ENCODE assay signal across 15 cellular contexts in the genomic region with DNA sequence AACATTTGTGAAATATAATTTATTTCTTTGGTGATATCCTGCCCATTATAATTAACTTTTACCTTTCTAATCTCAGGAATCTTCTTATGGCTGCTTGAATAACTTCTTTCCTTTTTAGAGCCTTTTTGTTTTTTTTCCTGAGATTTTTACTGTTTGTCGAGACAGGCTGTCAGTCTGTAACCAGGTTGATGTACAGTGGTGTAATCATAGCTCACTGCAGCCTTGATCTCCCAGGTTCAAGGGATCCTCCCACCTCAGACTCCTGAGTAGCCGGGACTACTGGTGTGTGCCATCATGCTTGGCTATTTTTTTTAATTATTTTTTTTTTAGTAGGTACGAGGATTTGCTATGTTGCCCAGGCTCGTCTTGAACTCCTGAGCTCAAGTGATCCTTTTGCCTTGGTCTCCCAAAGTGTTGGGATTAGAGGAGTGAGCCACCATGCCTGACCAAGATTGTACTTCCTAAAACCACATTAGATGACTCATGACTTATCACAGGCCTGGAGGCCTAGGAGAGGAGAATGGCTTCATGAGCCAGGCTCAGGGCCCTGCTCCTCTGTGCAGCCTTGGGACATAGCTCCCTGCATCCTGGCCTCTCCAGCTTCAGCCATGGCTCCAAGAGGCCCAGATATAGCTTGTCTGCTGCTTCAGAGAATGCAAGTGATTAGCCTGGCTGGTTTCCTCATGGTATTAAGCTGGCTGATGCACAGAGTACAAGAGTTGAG. TPM values are rescaled to one million over a fixed set of nuclear protein-coding genes. Genes with fewer than 3 reads are reported as not detected.
A peak's percentile ranks its signal among the peaks of the same experiment; 100 is the strongest.
DNase-seq lines count a peak whose midpoint lies in the region; ATAC-seq, FAIRE-seq and TF ChIP-seq lines count a peak whose summit lies in the region.
"Had no signal": no experiment of that assay in that cellular context is flagged by ENCODE, and none has a peak within 500 bp of the region (broad histone marks: within the 10 kb centered on the region; RNA-seq: fewer than 3 reads in every experiment).

No MANE protein-coding gene starts in this region.

- H3K36me3 Mint-ChIP-seq in stimulated activated naive B cell treated with anti-CD40 and anti-IgM and Interleukin-4, amounts not matched to agents 10 μg/mL and 1 μg/mL and 100 μg/mL, for 72 hours = peaks cover 0 to 4% of the 10 kb centered on the region in 2 donors

- WGBS in mesodermal cell (ENCODE audit: insufficient coverage in 2 of 2), 2 experiments = 60 to 100% methylated on average over 1 to 4 of the region's 4 CpGs

- no peak overlapping the region for H3K4me3 Mint-ChIP-seq in stimulated activated naive B cell treated with anti-CD40 and anti-IgM and Interleukin-4, amounts not matched to agents 10 μg/mL and 1 μg/mL and 100 μg/mL, for 72 hours
- H3K4me3 Mint-ChIP-seq: nephron progenitor cell had no signal

- H3K4me3 ChIP-seq in bronchial epithelial cell (ENCODE audit: low read depth, low read length) = no peak overlapping the region
- no peak overlapping the region for H3K4me3 ChIP-seq in mesodermal cell (ENCODE audit: extremely low read depth, insufficient read depth, low read length, poor library complexity, severe bottlenecking)
- H3K4me3 ChIP-seq: uterus had no signal

- H3K27ac ChIP-seq in mesodermal cell (ENCODE audit: low read depth, low read length, severe bottlenecking) = peak overlapping the region; percentile 77
- H3K27ac ChIP-seq: C4-2B, uterus had no signal

- DNase-seq in EL = peak; percentile 63
- DNase-seq in MV-4-11 (lab: John Stamatoyannopoulos, UW) = peak; percentile 47
- DNase-seq in bronchial epithelial cell (ENCODE audit: low read depth) = peak; percentile 73
- no peak for DNase-seq in stimulated activated naive B cell treated with anti-CD40 and anti-IgM and Interleukin-4, amounts not matched to agents 10 μg/mL and 1 μg/mL and 100 μg/mL, for 72 hours
- DNase-seq: activated CD8-positive, alpha-beta memory T cell treated with anti-CD3 and anti-CD28 coated beads, Interleukin-2, amount 50 U/mL, for 4 hours; aorta; NCI-H2029; nephron progenitor cell; uterus had no signal

- no peak for TF ChIP-seq CTCF in bronchial epithelial cell (IDR thresholded peaks at IDR 0.05; ENCODE audit: insufficient read depth, low read length, severe bottlenecking)

- no peaks in the 10 kb centered on the region for H3K36me3 ChIP-seq in bronchial epithelial cell (ENCODE audit: control insufficient read depth, insufficient read depth, low read length)
- no peaks in the 10 kb centered on the region for H3K36me3 ChIP-seq in mesodermal cell (ENCODE audit: control insufficient read depth, insufficient read depth, low read length)
- H3K36me3 ChIP-seq: uterus had no signal

- no peaks in the 10 kb centered on the region for H3K9me3 ChIP-seq in mesodermal cell (ENCODE audit: control insufficient read depth, low read length)
- H3K9me3 ChIP-seq: uterus had no signal

- H3K4me1 Mint-ChIP-seq in stimulated activated naive B cell treated with anti-CD40 and anti-IgM and Interleukin-4, amounts not matched to agents 10 μg/mL and 1 μg/mL and 100 μg/mL, for 72 hours = no peaks in the 10 kb centered on the region

- H3K27me3 Mint-ChIP-seq in stimulated activated naive B cell treated with anti-CD40 and anti-IgM and Interleukin-4, amounts not matched to agents 10 μg/mL and 1 μg/mL and 100 μg/mL, for 72 hours = peaks cover 11 to 20% of the 10 kb centered on the region in 2 donors

- peaks cover 25% of the 10 kb centered on the region for H3K4me1 ChIP-seq in mesodermal cell (ENCODE audit: control insufficient read depth, insufficient read depth, low read length, poor library complexity, severe bottlenecking)
- H3K4me1 ChIP-seq: uterus had no signal

- H3K27ac Mint-ChIP-seq in stimulated activated naive B cell treated with anti-CD40 and anti-IgM and Interleukin-4, amounts not matched to agents 10 μg/mL and 1 μg/mL and 100 μg/mL, for 72 hours = no peak overlapping the region

- H3K27me3 ChIP-seq in bronchial epithelial cell (ENCODE audit: control insufficient read depth, insufficient read depth, low read length) = no peaks in the 10 kb centered on the region
- H3K27me3 ChIP-seq: uterus had no signal

- FAIRE-seq in bronchial epithelial cell (lab: Jason Lieb, UNC) = no peak
- FAIRE-seq: endothelial cell of umbilical vein had no signal

- ATAC-seq in GM18909 (IDR thresholded peaks at IDR 0.05; ENCODE audit: poor library complexity, unreplicated experiment) = no peak
- ATAC-seq in HG02610 (IDR thresholded peaks at IDR 0.05; ENCODE audit: unreplicated experiment) = no peak
- ATAC-seq in GM18517 (IDR thresholded peaks at IDR 0.05; ENCODE audit: unreplicated experiment) = no peak
- no peak for ATAC-seq in stimulated activated naive B cell treated with anti-CD40 and anti-IgM and Interleukin-4, amounts not matched to agents 10 μg/mL and 1 μg/mL and 100 μg/mL, for 72 hours (replicated peaks)

- H3K9me3 Mint-ChIP-seq in stimulated activated naive B cell treated with anti-CD40 and anti-IgM and Interleukin-4, amounts not matched to agents 10 μg/mL and 1 μg/mL and 100 μg/mL, for 72 hours = peaks cover 5 to 15% of the 10 kb centered on the region in 2 donors
- H3K9me3 Mint-ChIP-seq: nephron progenitor cell had no signal

RNA-seq across cellular contexts. Expression of gene CTH, which starts 48.6 kb away (rescaled TPM):
- 11.6 and 14.2 TPM in 2 replicates for total RNA-seq in bronchial epithelial cell
- polyA plus RNA-seq in mesodermal cell (2013, experiment 1 of 2) = 17.8 TPM
- 16.0 TPM for polyA plus RNA-seq in mesodermal cell (2013, experiment 2 of 2)
